17 cellular contexts compared by ENCODE assay signal in the genomic region with DNA sequence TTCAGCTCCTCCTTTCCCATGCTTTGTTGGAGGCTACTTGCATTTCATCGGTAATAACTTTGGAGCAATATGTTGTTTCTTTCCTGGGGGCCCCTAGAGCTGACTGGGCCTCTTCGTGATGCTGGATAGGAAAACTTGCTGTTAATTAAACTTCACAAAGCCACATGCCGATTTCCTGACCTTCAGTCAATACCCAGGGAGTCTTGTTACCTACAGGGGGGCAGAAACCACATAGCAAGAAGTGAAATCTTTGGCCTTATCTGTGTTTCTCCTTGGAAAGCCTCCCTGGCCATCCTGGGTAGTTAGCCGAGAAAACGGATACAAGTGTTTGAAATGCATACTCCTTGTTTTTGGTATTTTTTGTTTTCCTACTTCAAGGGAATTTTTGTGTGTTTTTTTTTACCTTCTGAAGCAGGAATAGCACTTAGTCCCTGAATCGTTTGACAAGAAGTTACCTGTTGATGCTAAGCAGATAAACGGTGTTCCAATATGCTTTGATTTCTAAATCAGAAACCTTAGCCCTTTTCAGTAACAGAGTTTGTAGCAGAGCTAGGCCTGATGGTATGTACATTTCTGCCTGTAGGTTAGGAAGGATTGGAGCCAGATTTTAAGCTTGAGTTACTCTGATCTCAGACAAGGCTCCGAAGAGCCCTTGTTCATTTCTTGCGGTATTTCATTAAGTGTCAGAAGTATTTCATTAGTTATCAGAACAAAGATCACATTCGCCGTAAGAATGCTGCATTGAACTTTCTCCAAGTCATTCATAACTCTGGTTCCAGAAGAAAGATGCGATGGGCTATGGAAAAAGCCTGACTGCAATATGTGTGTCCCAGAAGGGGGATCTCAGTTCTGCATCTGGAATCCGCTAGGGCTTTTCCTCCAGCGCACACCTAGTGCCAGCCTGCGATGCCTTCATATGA.
"Had no signal": no experiment of that assay in that cellular context is flagged by ENCODE, and none has a peak within 500 bp of the region (broad histone marks: within the 10 kb centered on the region; RNA-seq: fewer than 3 reads in every experiment).

No MANE protein-coding gene starts in this region.

- H3K36me3 Mint-ChIP-seq: naive thymus-derived CD4-positive, alpha-beta T cell had no signal

- H3K27me3 ChIP-seq: brain microvascular endothelial cell, hepatocyte, upper lobe of right lung had no signal

- H3K9me3 ChIP-seq: lower lobe of right lung, sigmoid colon, upper lobe of right lung had no signal

- ATAC-seq: activated T-cell treated with anti-CD3 and anti-CD28 coated beads, Interleukin-2, amount 50 U/mL, for 72 hours; naive thymus-derived CD4-positive, alpha-beta T cell; upper lobe of right lung had no signal

- H3K9me3 Mint-ChIP-seq: activated T-cell treated with anti-CD3 and anti-CD28 coated beads, Interleukin-2, amount 50 U/mL, for 72 hours; endodermal cell; T-helper 2 cell treated with Interferon-gamma antibody and Interleukin-4, amounts not matched to agents 5 μg/mL and 100 μg/mL, for 36 hours had no signal

- H3K4me1 ChIP-seq: lower lobe of right lung, upper lobe of right lung had no signal

- DNase-seq: activated CD4-positive, alpha-beta T cell treated with anti-CD3 and anti-CD28 coated beads for 1 hour; activated CD4-positive, alpha-beta T cell treated with anti-CD3 and anti-CD28 coated beads, Interleukin-2, amount 50 U/mL, for 48 hours; activated naive CD4-positive, alpha-beta T cell treated with Interleukin-2 at 50 U/mL for 16 hours; activated T-cell treated with anti-CD3 and anti-CD28 coated beads, Interleukin-2, amount 50 U/mL, for 72 hours; brain microvascular endothelial cell; cerebellar nuclear complex; endodermal cell; erythroblast; lower lobe of right lung; naive thymus-derived CD4-positive, alpha-beta T cell; sigmoid colon; stimulated activated CD4-positive, alpha-beta T cell treated with anti-CD3 and anti-CD28 coated beads, Interleukin-12 subunit alpha, Interleukin-12 subunit beta, amount 100 ng/mL, for 4 hours; stimulated activated naive CD4-positive, alpha-beta T cell treated with Interleukin-2 at 50 U/mL for 16 hours; SW 1271; upper lobe of right lung had no signal

- H3K4me3 ChIP-seq: hepatocyte, lower lobe of right lung, sigmoid colon, upper lobe of right lung had no signal

- H3K4me1 Mint-ChIP-seq: naive thymus-derived CD4-positive, alpha-beta T cell had no signal

- H3K27ac ChIP-seq: brain microvascular endothelial cell, hepatocyte, lower lobe of right lung, sigmoid colon, upper lobe of right lung had no signal

- H3K4me3 Mint-ChIP-seq: activated T-cell treated with anti-CD3 and anti-CD28 coated beads, Interleukin-2, amount 50 U/mL, for 72 hours; endodermal cell; naive thymus-derived CD4-positive, alpha-beta T cell; T-helper 2 cell treated with Interferon-gamma antibody and Interleukin-4, amounts not matched to agents 5 μg/mL and 100 μg/mL, for 36 hours had no signal

- H3K27ac Mint-ChIP-seq: activated T-cell treated with anti-CD3 and anti-CD28 coated beads, Interleukin-2, amount 50 U/mL, for 72 hours; endodermal cell; naive thymus-derived CD4-positive, alpha-beta T cell; T-helper 2 cell treated with Interferon-gamma antibody and Interleukin-4, amounts not matched to agents 5 μg/mL and 100 μg/mL, for 36 hours had no signal

- H3K36me3 ChIP-seq: lower lobe of right lung, sigmoid colon, upper lobe of right lung had no signal
